In the genomic region with DNA sequence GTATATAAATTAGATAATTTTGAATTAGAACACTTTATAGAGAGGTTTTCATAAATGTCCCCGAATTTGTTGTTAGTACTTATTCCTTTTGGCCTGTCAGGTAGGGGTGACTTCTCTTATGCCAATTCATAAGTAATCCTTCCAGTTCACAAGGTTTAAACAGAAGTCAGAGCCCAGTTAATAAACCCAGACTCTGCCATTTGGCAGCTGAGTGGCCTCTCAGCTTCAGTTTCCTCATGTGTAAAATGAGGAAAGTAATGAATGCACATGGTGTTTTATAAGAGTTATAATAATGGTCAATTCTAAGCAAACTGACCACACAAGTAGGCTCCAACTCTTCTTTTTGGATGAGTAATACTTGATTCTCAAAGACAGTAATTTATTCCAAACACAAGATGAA, we compare ENCODE assay signal across 25 cellular contexts. TPM values are rescaled to one million over a fixed set of nuclear protein-coding genes. Genes with fewer than 3 reads are reported as not detected.
DNase-seq lines count a peak whose midpoint lies in the region; ATAC-seq, FAIRE-seq and TF ChIP-seq lines count a peak whose summit lies in the region.
"Had no signal": no experiment of that assay in that cellular context is flagged by ENCODE, and none has a peak within 500 bp of the region (broad histone marks: within the 10 kb centered on the region; RNA-seq: fewer than 3 reads in every experiment).

No MANE protein-coding gene starts in this region.

- POLR2A ChIA-PET in A549 (lab: Yijun Ruan, JAX) = interaction anchor here (0.6 to 3.2 kb wide), 2 partner anchors 10 to 624 kb away, joined by 3 to 12 read pairs; partner anchors contain the start of gene MTERF2

- peaks cover 25% of the 10 kb centered on the region for H3K4me1 ChIP-seq in A549
- peaks cover 29 to 52% of the 10 kb centered on the region in 2 donors for H3K4me1 ChIP-seq in muscle layer of duodenum (ENCODE audit: control insufficient read depth in 1 of 2, insufficient read depth in 2 of 2, low read length in 2 of 2)

- no peak overlapping the region for H3K4me3 ChIP-seq in A549
- no peak overlapping the region for H3K4me3 ChIP-seq in muscle layer of duodenum (ENCODE audit: low read depth in 1 of 2, low read length in 2 of 2)
- H3K4me3 ChIP-seq: esophagus squamous epithelium, left lung, Peyer's patch, SK-N-MC, testis had no signal

- TF ChIP-seq EP300 in A549 (IDR thresholded peaks at IDR 0.05) = no peak

- no peak for TF ChIP-seq CTCF in A549 (IDR thresholded peaks at IDR 0.05)

- H3K36me3 ChIP-seq in muscle layer of duodenum (ENCODE audit: control insufficient read depth in 1 of 2, insufficient read depth in 2 of 2, low read length in 2 of 2) = peaks cover under 1 to 4% of the 10 kb centered on the region in 2 donors

- intact Hi-C loops in activated CD4-positive, alpha-beta T cell treated with anti-CD3 and anti-CD28 coated beads, Interleukin-2, amount 10 ng/mL, durations not matched to agents 24 days and 14 days (cut with micrococcal nuclease) = no loop called here

- no peak for TF ChIP-seq RAD21 in A549 (conservative IDR thresholded peaks at IDR 0.05 in 1 of 2, IDR thresholded peaks at IDR 0.05 in 1 of 2)

- no peak overlapping the region for H3K27ac ChIP-seq in A549
- H3K27ac ChIP-seq in muscle layer of duodenum (ENCODE audit: low read length) = peak overlapping the region; percentile 65
- H3K27ac ChIP-seq: esophagus squamous epithelium, left lung, testis had no signal

- peak overlapping the region; percentile 35 for H3K4me2 ChIP-seq in A549

- no peak for FAIRE-seq in A549 (lab: Jason Lieb, UNC)

- no peaks in the 10 kb centered on the region for H3K27me3 ChIP-seq in muscle layer of duodenum (ENCODE audit: low read depth, low read length)
- H3K27me3 ChIP-seq: esophagus squamous epithelium, left lung, Peyer's patch, testis had no signal

- ATAC-seq in A549 (no peak), GM18511 (IDR thresholded peaks at IDR 0.05; ENCODE audit: unreplicated experiment) (no peak)
- no peak for ATAC-seq in activated T-cell treated with anti-CD3 and anti-CD28 coated beads, Interleukin-2, amount 50 U/mL, for 4 hours

- H3K9me3 ChIP-seq in A549 (no peaks in the 10 kb centered on the region), muscle layer of duodenum (ENCODE audit: control insufficient read depth in 1 of 2, low read length in 2 of 2) (no peaks in the 10 kb centered on the region)
- H3K9me3 ChIP-seq: esophagus squamous epithelium, left lung, Peyer's patch, testis had no signal

- TF ChIP-seq POLR2A in A549 (IDR thresholded peaks at IDR 0.05; ENCODE audit: low read length) = no peak

- H3K36me3 Mint-ChIP-seq in activated CD4-positive, alpha-beta T cell treated with anti-CD3 and anti-CD28 coated beads, Interleukin-2, amount 10 ng/mL, durations not matched to agents 24 days and 14 days (ENCODE audit: low read depth) = peaks cover 17% of the 10 kb centered on the region
- peaks cover 13% of the 10 kb centered on the region for H3K36me3 Mint-ChIP-seq in activated T-cell treated with anti-CD3 and anti-CD28 coated beads, Interleukin-2, amount 50 U/mL, for 4 hours (ENCODE audit: insufficient read depth)

- H3K9me3 Mint-ChIP-seq in activated CD4-positive, alpha-beta T cell treated with anti-CD3 and anti-CD28 coated beads, Interleukin-2, amount 10 ng/mL, durations not matched to agents 24 days and 14 days = no peaks in the 10 kb centered on the region
- H3K9me3 Mint-ChIP-seq in activated T-cell treated with anti-CD3 and anti-CD28 coated beads, Interleukin-2, amount 50 U/mL, for 4 hours = no peaks in the 10 kb centered on the region
- H3K9me3 Mint-ChIP-seq: activated CD4-positive, alpha-beta memory T cell treated with anti-CD3 and anti-CD28 coated beads for 36 hours; T-helper 2 cell treated with Interferon-gamma antibody and Interleukin-4, amounts not matched to agents 5 μg/mL and 100 μg/mL, for 36 hours had no signal

- H3K4me1 Mint-ChIP-seq in activated CD4-positive, alpha-beta T cell treated with anti-CD3 and anti-CD28 coated beads, Interleukin-2, amount 10 ng/mL, durations not matched to agents 24 days and 14 days = peaks cover 5% of the 10 kb centered on the region
- H3K4me1 Mint-ChIP-seq in activated T-cell treated with anti-CD3 and anti-CD28 coated beads, Interleukin-2, amount 50 U/mL, for 4 hours (ENCODE audit: low read depth) = peaks cover 6% of the 10 kb centered on the region

- H3K27ac Mint-ChIP-seq in activated CD4-positive, alpha-beta T cell treated with anti-CD3 and anti-CD28 coated beads, Interleukin-2, amount 10 ng/mL, durations not matched to agents 24 days and 14 days = no peak overlapping the region
- H3K27ac Mint-ChIP-seq: activated CD4-positive, alpha-beta memory T cell treated with anti-CD3 and anti-CD28 coated beads for 36 hours; T-helper 2 cell treated with Interferon-gamma antibody and Interleukin-4, amounts not matched to agents 5 μg/mL and 100 μg/mL, for 36 hours had no signal

- DNase-seq in A549 (ENCODE audit: low read depth in 1 of 2, low spot score in 1 of 2) (no peak), NCI-H446 treated with DMSO at 0.1 percent for 48 hours (lab: John Stamatoyannopoulos, UW) (peak; percentile 33), fibroblast of peridontal ligament (ENCODE audit: extremely low read depth) (peak; percentile 34), NCI-H748 treated with DMSO at 0.1 percent for 48 hours (lab: John Stamatoyannopoulos, UW) (no peak)
- no peak for DNase-seq in activated CD4-positive, alpha-beta T cell treated with anti-CD3 and anti-CD28 coated beads, Interleukin-2, amount 10 ng/mL, durations not matched to agents 24 days and 14 days
- DNase-seq in activated T-cell treated with anti-CD3 and anti-CD28 coated beads, Interleukin-2, amount 50 U/mL, for 4 hours = no peak
- DNase-seq: activated CD4-positive, alpha-beta memory T cell treated with anti-CD3 and anti-CD28 coated beads for 36 hours; activated T-cell treated with anti-CD3 and anti-CD28 coated beads for 4 hours; anterior cingulate cortex; DMS153; effector memory CD4-positive, alpha-beta T cell; esophagus squamous epithelium; GF-D8; glutamatergic neuron; KG1; left lung; NCI-H1048; NCI-H2029; Peyer's patch; retina; testis had no signal

- CTCF ChIA-PET in A549 (lab: Yijun Ruan, JAX) = interaction anchor here (0.6 to 1.0 kb wide), 3 partner anchors 19 to 590 kb away, joined by 3 to 4 read pairs (median 3); partner anchors contain the start of gene TMEM263

- no peaks in the 10 kb centered on the region for H3K27me3 Mint-ChIP-seq in activated CD4-positive, alpha-beta T cell treated with anti-CD3 and anti-CD28 coated beads, Interleukin-2, amount 10 ng/mL, durations not matched to agents 24 days and 14 days
- no peaks in the 10 kb centered on the region for H3K27me3 Mint-ChIP-seq in activated T-cell treated with anti-CD3 and anti-CD28 coated beads, Interleukin-2, amount 50 U/mL, for 4 hours (ENCODE audit: low read depth)
- H3K27me3 Mint-ChIP-seq: activated CD4-positive, alpha-beta memory T cell treated with anti-CD3 and anti-CD28 coated beads for 36 hours had no signal

- no peak overlapping the region for H3K4me3 Mint-ChIP-seq in activated CD4-positive, alpha-beta T cell treated with anti-CD3 and anti-CD28 coated beads, Interleukin-2, amount 10 ng/mL, durations not matched to agents 24 days and 14 days
- no peak overlapping the region for H3K4me3 Mint-ChIP-seq in activated T-cell treated with anti-CD3 and anti-CD28 coated beads, Interleukin-2, amount 50 U/mL, for 4 hours
- H3K4me3 Mint-ChIP-seq: activated CD4-positive, alpha-beta memory T cell treated with anti-CD3 and anti-CD28 coated beads for 36 hours; T-helper 2 cell treated with Interferon-gamma antibody and Interleukin-4, amounts not matched to agents 5 μg/mL and 100 μg/mL, for 36 hours had no signal

- WGBS in A549 (ENCODE audit: missing lambda C conversion rate) = 68% methylated on average over 1 of the region's 1 CpG

TF ChIP-seq in A549, 52 proteins besides CTCF, POLR2A, EP300 and RAD21 (continues in another document):
- TF ChIP-seq HDAC2 (IDR thresholded peaks at IDR 0.05) (no peak), MAZ (IDR thresholded peaks at IDR 0.05; ENCODE audit: borderline replicate concordance, low read depth, low read length) (no peak), BHLHE40 (IDR thresholded peaks at IDR 0.05; ENCODE audit: low read depth, low read length) (no peak), JUNB (IDR thresholded peaks at IDR 0.05) (no peak), EHMT2 (IDR thresholded peaks at IDR 0.05; ENCODE audit: low read depth) (no peak), CHD2 (IDR thresholded peaks at IDR 0.05; ENCODE audit: low read length, partially characterized antibody) (no peak), FOSB (CRISPR knock-in tag; IDR thresholded peaks at IDR 0.05) (no peak), ZC3H11A (IDR thresholded peaks at IDR 0.05) (no peak)
- TF ChIP-seq, protein P1, sequence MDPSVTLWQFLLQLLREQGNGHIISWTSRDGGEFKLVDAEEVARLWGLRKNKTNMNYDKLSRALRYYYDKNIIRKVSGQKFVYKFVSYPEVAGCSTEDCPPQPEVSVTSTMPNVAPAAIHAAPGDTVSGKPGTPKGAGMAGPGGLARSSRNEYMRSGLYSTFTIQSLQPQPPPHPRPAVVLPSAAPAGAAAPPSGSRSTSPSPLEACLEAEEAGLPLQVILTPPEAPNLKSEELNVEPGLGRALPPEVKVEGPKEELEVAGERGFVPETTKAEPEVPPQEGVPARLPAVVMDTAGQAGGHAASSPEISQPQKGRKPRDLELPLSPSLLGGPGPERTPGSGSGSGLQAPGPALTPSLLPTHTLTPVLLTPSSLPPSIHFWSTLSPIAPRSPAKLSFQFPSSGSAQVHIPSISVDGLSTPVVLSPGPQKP (IDR thresholded peaks at IDR 0.05; ENCODE audit: low read depth, low read length) = no peak

RNA-seq across cellular contexts. Expression of gene MTERF2, which starts 10.3 kb away (rescaled TPM):
- polyA plus RNA-seq in A549 (2011; rRNA removed) = 10.6 and 13.9 TPM in 2 replicates
- 4.6 and 5.5 TPM in 2 replicates for polyA plus RNA-seq in A549 (2012; cell fraction: cytosol; rRNA removed)
- polyA plus RNA-seq in A549 (2012; cell fraction: nucleus; rRNA removed) = 4.0 and 6.6 TPM in 2 replicates
- polyA plus RNA-seq in A549 (2017; fragmentation: RNase III; extraction: RNeasy Plus Mini Kit Qiagen cat#74134 plus additional on column Dnase treatment) = 11.7 to 14.5 TPM (median 12.2 TPM) in 3 replicates
- polyA minus RNA-seq in A549 (2011; rRNA and poly(A)+ RNA removed) = 3.8 and 4.6 TPM in 2 replicates
- total RNA-seq in activated CD4-positive, alpha-beta T cell treated with anti-CD3 and anti-CD28 coated beads, Interleukin-2, amount 10 ng/mL, durations not matched to agents 24 days and 14 days = 3.1 and 4.3 TPM in 2 replicates
- total RNA-seq in activated T-cell treated with anti-CD3 and anti-CD28 coated beads, Interleukin-2, amount 50 U/mL, for 4 hours = 1 to 10 TPM; 3.5 to 4.1 (median 3.8) TPM

RNA-seq across cellular contexts. Expression of gene TMEM263, which starts 21.0 kb away (rescaled TPM):
- 35.9 and 45.6 TPM in 2 replicates for polyA plus RNA-seq in A549 (2011; rRNA removed)
- 7.7 and 10.6 TPM in 2 replicates for polyA plus RNA-seq in A549 (2012; cell fraction: cytosol; rRNA removed)
- 5.6 and 5.9 TPM in 2 replicates for polyA plus RNA-seq in A549 (2012; cell fraction: nucleus; rRNA removed)
- 31.9 to 33.7 TPM (median 33.4 TPM) in 3 replicates for polyA plus RNA-seq in A549 (2017; fragmentation: RNase III; extraction: RNeasy Plus Mini Kit Qiagen cat#74134 plus additional on column Dnase treatment)
- 25.8 and 31.7 TPM in 2 replicates for polyA minus RNA-seq in A549 (2011; rRNA and poly(A)+ RNA removed)
- total RNA-seq in activated CD4-positive, alpha-beta T cell treated with anti-CD3 and anti-CD28 coated beads, Interleukin-2, amount 10 ng/mL, durations not matched to agents 24 days and 14 days = 24.8 and 26.6 TPM in 2 replicates
- total RNA-seq in activated T-cell treated with anti-CD3 and anti-CD28 coated beads, Interleukin-2, amount 50 U/mL, for 4 hours = 10 to 100 TPM; 13.5 to 16.2 (median 16.1) TPM

Comparison
In these comparisons a context has a peak if more than half of its experiments do, and no peak if none do; other contexts are left out.
1. DNase-seq: peak in NCI-H446 treated with DMSO at 0.1 percent for 48 hours (single experiment) and fibroblast of peridontal ligament (single experiment); none in A549 (0 of 2), NCI-H748 treated with DMSO at 0.1 percent for 48 hours (single experiment), activated CD4-positive, alpha-beta T cell treated with anti-CD3 and anti-CD28 coated beads, Interleukin-2, amount 10 ng/mL, durations not matched to agents 24 days and 14 days (single experiment) and activated T-cell treated with anti-CD3 and anti-CD28 coated beads, Interleukin-2, amount 50 U/mL, for 4 hours (single experiment).